In genomic region chr2:98607741-98608117, GRCh38 we compare ENCODE assay signal across 8 cellular contexts. TPM values are rescaled to one million over a fixed set of nuclear protein-coding genes. Genes with fewer than 3 reads are reported as not detected.
A peak's percentile ranks its signal among the peaks of the same experiment; 100 is the strongest.
DNase-seq lines count a peak whose midpoint lies in the region; ATAC-seq lines count a peak whose summit lies in the region.

No MANE protein-coding gene starts in this region.

- DNase-seq in activated CD4-positive, alpha-beta T cell treated with anti-CD3 and anti-CD28 coated beads, Interleukin-2, amount 10 ng/mL, durations not matched to agents 24 days and 14 days: no peak
- no peak for DNase-seq in activated CD4-positive, alpha-beta T cell treated with anti-CD3 and anti-CD28 coated beads, Interleukin-2, amount 50 U/mL, for 4 hours
- peak; percentile 21 for DNase-seq in hepatic stellate cell (ENCODE audit: low spot score)
- DNase-seq in stimulated activated CD4-positive, alpha-beta T cell treated with anti-CD3 and anti-CD28 coated beads, Interleukin-1b, Interleukin-23, amount 100 ng/mL, for 48 hours: no peak
- DNase-seq in NCI-H146 (lab: John Stamatoyannopoulos, UW): no peak
- no peak for DNase-seq in posterior cingulate gyrus

- H3K9me3 Mint-ChIP-seq in activated CD4-positive, alpha-beta T cell treated with anti-CD3 and anti-CD28 coated beads, Interleukin-2, amount 10 ng/mL, durations not matched to agents 24 days and 14 days: no peaks in the 10 kb centered on the region
- H3K9me3 Mint-ChIP-seq in activated T-helper 17 cell treated with anti-CD3 and anti-CD28 coated beads, Interleukin-2, amount 50 U/mL, for 72 hours: no peaks in the 10 kb centered on the region

- peak overlapping the region; percentile 100 for H3K9ac ChIP-seq in skeletal muscle satellite cell (ENCODE audit: low read depth, low read length)

- H3K27ac Mint-ChIP-seq in activated CD4-positive, alpha-beta T cell treated with anti-CD3 and anti-CD28 coated beads, Interleukin-2, amount 10 ng/mL, durations not matched to agents 24 days and 14 days: peak overlapping the region; percentile 95
- peak overlapping the region; percentile 94 for H3K27ac Mint-ChIP-seq in activated T-helper 17 cell treated with anti-CD3 and anti-CD28 coated beads, Interleukin-2, amount 50 U/mL, for 72 hours

- H3K36me3 ChIP-seq in skeletal muscle satellite cell (ENCODE audit: insufficient read depth, low read length): peaks cover 25% of the 10 kb centered on the region

- H3K4me2 ChIP-seq in skeletal muscle satellite cell (ENCODE audit: low read length): peak overlapping the region; percentile 98

- H3K27me3 ChIP-seq in skeletal muscle satellite cell (ENCODE audit: control insufficient read depth, insufficient read depth, low read length): no peaks in the 10 kb centered on the region

- peaks cover 28% of the 10 kb centered on the region for H3K4me1 ChIP-seq in skeletal muscle satellite cell (ENCODE audit: control insufficient read depth, insufficient read depth, low read length)

- H3K27me3 Mint-ChIP-seq in activated CD4-positive, alpha-beta T cell treated with anti-CD3 and anti-CD28 coated beads, Interleukin-2, amount 10 ng/mL, durations not matched to agents 24 days and 14 days: no peaks in the 10 kb centered on the region
- H3K27me3 Mint-ChIP-seq in activated T-helper 17 cell treated with anti-CD3 and anti-CD28 coated beads, Interleukin-2, amount 50 U/mL, for 72 hours: no peaks in the 10 kb centered on the region

- ATAC-seq in activated T-helper 17 cell treated with anti-CD3 and anti-CD28 coated beads, Interleukin-2, amount 50 U/mL, for 72 hours (replicated peaks): no peak

- peaks cover 50% of the 10 kb centered on the region for H3K4me1 Mint-ChIP-seq in activated CD4-positive, alpha-beta T cell treated with anti-CD3 and anti-CD28 coated beads, Interleukin-2, amount 10 ng/mL, durations not matched to agents 24 days and 14 days
- peaks cover 44% of the 10 kb centered on the region for H3K4me1 Mint-ChIP-seq in activated T-helper 17 cell treated with anti-CD3 and anti-CD28 coated beads, Interleukin-2, amount 50 U/mL, for 72 hours

- intact Hi-C loops in activated CD4-positive, alpha-beta T cell treated with anti-CD3 and anti-CD28 coated beads, Interleukin-2, amount 10 ng/mL, durations not matched to agents 24 days and 14 days (cut with micrococcal nuclease): loop anchor here (1.0 to 5.0 kb wide), 4 partner anchors 29 to 883 kb away; partner anchors contain the start of genes MITD1, MRPL30, REV1 and TXNDC9
- intact Hi-C loops in posterior cingulate gyrus (cut with DNase I): loop anchor here (5.0 kb wide), 1 partner anchor 195 kb away; no protein-coding TSS in a partner anchor

- H3K36me3 Mint-ChIP-seq in activated CD4-positive, alpha-beta T cell treated with anti-CD3 and anti-CD28 coated beads, Interleukin-2, amount 10 ng/mL, durations not matched to agents 24 days and 14 days (ENCODE audit: low read depth): peaks cover 35% of the 10 kb centered on the region
- peaks cover 72% of the 10 kb centered on the region for H3K36me3 Mint-ChIP-seq in activated T-helper 17 cell treated with anti-CD3 and anti-CD28 coated beads, Interleukin-2, amount 50 U/mL, for 72 hours (ENCODE audit: low read depth)

- H3K4me3 Mint-ChIP-seq in activated CD4-positive, alpha-beta T cell treated with anti-CD3 and anti-CD28 coated beads, Interleukin-2, amount 10 ng/mL, durations not matched to agents 24 days and 14 days: peak overlapping the region; percentile 90
- H3K4me3 Mint-ChIP-seq in activated T-helper 17 cell treated with anti-CD3 and anti-CD28 coated beads, Interleukin-2, amount 50 U/mL, for 72 hours: peak overlapping the region; percentile 91

- H3K4me3 ChIP-seq in skeletal muscle satellite cell (ENCODE audit: low read length): peak overlapping the region; percentile 94

- H3K9me3 ChIP-seq in skeletal muscle satellite cell (replicated peaks; ENCODE audit: low read length): no peaks in the 10 kb centered on the region

RNA-seq across cellular contexts. Expression of gene COA5, which starts 0.6 kb away (rescaled TPM):
- total RNA-seq in activated CD4-positive, alpha-beta T cell treated with anti-CD3 and anti-CD28 coated beads, Interleukin-2, amount 10 ng/mL, durations not matched to agents 24 days and 14 days: 20.4 and 22.0 TPM in 2 replicates
- total RNA-seq in activated T-helper 17 cell treated with anti-CD3 and anti-CD28 coated beads, Interleukin-2, amount 50 U/mL, for 72 hours: 10 to 100 TPM; 22.9 to 25.2 TPM
- 13.8 and 25.3 TPM in 2 replicates for total RNA-seq in skeletal muscle satellite cell (2012; rRNA removed)

RNA-seq across cellular contexts. Expression of gene UNC50, which starts 0.7 kb away (rescaled TPM):
- 38.5 and 39.0 TPM in 2 replicates for total RNA-seq in activated CD4-positive, alpha-beta T cell treated with anti-CD3 and anti-CD28 coated beads, Interleukin-2, amount 10 ng/mL, durations not matched to agents 24 days and 14 days
- 10 to 100 TPM; 19.5 to 26.0 TPM for total RNA-seq in activated T-helper 17 cell treated with anti-CD3 and anti-CD28 coated beads, Interleukin-2, amount 50 U/mL, for 72 hours
- total RNA-seq in skeletal muscle satellite cell (2012; rRNA removed): 30.7 and 41.5 TPM in 2 replicates
